In the genomic region with DNA sequence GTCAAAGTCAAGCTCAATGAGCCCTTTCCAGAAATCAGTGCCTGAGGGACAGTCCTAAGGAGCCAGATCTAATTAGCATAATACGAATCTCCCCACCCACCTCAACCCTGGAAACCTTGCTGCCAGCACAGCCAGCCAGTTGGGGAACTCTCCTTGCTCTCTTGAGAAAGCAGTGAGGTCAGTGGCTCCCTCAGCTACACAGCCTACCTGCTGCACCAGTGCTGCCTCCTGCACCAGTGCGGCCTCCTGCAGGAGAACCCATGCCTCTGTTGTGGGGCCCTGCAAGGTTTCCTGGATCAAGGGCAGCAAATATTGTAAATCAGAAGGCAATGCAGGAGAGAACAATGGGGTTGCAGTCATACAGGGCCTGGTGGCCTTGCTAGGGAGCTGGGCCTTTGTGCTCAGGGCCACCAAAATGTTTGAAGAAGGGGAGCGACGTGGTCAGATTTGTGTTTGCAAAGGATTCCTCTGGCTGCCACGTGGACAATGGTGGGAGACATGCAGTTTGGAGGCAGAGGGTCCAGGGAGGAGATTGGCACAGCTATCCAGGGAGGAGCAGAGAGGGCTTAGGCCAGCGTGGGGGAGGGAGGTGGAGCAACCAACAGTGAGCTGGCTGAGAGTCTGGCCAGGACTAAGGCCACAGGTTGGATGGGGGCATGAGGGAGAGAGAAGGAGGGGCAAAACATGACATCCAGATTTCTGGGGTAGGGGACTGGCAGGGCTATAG, we compare ENCODE assay signal across 19 cellular contexts.
"Had no signal": no experiment of that assay in that cellular context is flagged by ENCODE, and none has a peak within 500 bp of the region (broad histone marks: within the 10 kb centered on the region; RNA-seq: fewer than 3 reads in every experiment).

No MANE protein-coding gene starts in this region.

- H3K4me1 ChIP-seq: heart right ventricle, left ventricle myocardium inferior, lower lobe of right lung, psoas muscle, stomach, transverse colon had no signal

- DNase-seq: central memory CD4-positive, alpha-beta T cell; dermis blood vessel endothelial cell; effector CD4-positive, alpha-beta T cell; heart right ventricle; hypothalamus; left ventricle myocardium inferior; lower lobe of right lung; mesenchymal stem cell; naive B cell; psoas muscle; retina; small intestine; stimulated activated CD4-positive, alpha-beta T cell treated with anti-CD3 and anti-CD28 coated beads, Interleukin-12 subunit alpha, Interleukin-12 subunit beta, amount 100 ng/mL, for 4 hours; stimulated activated naive CD4-positive, alpha-beta T cell; stomach; substantia nigra; transverse colon had no signal

- H3K27me3 ChIP-seq: heart right ventricle, stomach, transverse colon had no signal

- H3K4me3 ChIP-seq: heart right ventricle, left ventricle myocardium inferior, lower lobe of right lung, psoas muscle, stomach, thoracic aorta, transverse colon had no signal

- H3K36me3 Mint-ChIP-seq: naive B cell had no signal

- H3K9me3 ChIP-seq: heart right ventricle, left ventricle myocardium inferior, lower lobe of right lung, psoas muscle, stomach, thoracic aorta, transverse colon had no signal

- H3K27me3 Mint-ChIP-seq: naive B cell had no signal

- ATAC-seq: heart right ventricle, lower lobe of right lung, psoas muscle had no signal

- H3K4me3 Mint-ChIP-seq: naive B cell, nephron had no signal

- H3K27ac Mint-ChIP-seq: naive B cell, nephron had no signal

- H3K27ac ChIP-seq: heart right ventricle, left ventricle myocardium inferior, lower lobe of right lung, psoas muscle, stomach, thoracic aorta, transverse colon had no signal

- H3K36me3 ChIP-seq: heart right ventricle, left ventricle myocardium inferior, lower lobe of right lung, stomach, thoracic aorta, transverse colon had no signal

- H3K4me1 Mint-ChIP-seq: naive B cell, nephron had no signal
